Comparison of ENCODE assay signal across 18 cellular contexts in the genomic region with DNA sequence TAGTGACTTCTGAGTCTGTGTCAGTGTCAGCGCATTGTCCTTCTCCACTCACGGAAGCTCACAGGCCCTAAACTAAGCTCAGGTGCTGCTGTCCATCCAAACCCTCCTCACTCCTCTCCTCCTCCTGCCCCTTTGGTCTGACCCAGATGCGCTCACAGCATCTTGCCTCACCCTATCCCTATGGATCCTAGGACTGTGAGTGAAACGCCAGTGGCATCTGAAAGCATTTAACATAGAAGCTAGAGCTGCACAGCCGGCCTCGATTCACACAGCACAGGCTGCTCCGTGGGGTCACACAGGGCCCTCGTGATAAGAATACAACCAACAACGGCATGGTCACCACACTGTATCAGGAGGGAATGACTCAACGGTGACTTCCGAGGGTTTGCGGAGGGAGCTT.
A peak's percentile ranks its signal among the peaks of the same experiment; 100 is the strongest.
DNase-seq lines count a peak whose midpoint lies in the region; ATAC-seq and TF ChIP-seq lines count a peak whose summit lies in the region.
"Had no signal": no experiment of that assay in that cellular context is flagged by ENCODE, and none has a peak within 500 bp of the region (broad histone marks: within the 10 kb centered on the region; RNA-seq: fewer than 3 reads in every experiment).

No MANE protein-coding gene starts in this region.

- no peak overlapping the region for H3K9ac ChIP-seq in neuronal stem cell (ENCODE audit: low read depth, low read length, poor library complexity)
- H3K9ac ChIP-seq: BLaER1 treated with 17β-estradiol and CSF1 and Interleukin-3, amounts not matched to agents 10 nM and 100 nM had no signal

- H2BK5ac ChIP-seq in neuronal stem cell (ENCODE audit: low read length) = no peak overlapping the region

- ATAC-seq in sciatic nerve (no peak), upper lobe of right lung (no peak), GM21390 (IDR thresholded peaks at IDR 0.05; ENCODE audit: unreplicated experiment) (no peak)
- ATAC-seq: A549; CD8-positive, alpha-beta T cell had no signal

- no peak overlapping the region for H4K8ac ChIP-seq in neuronal stem cell (ENCODE audit: low read depth, low read length)

- no peak overlapping the region for H3K4me2 ChIP-seq in neuronal stem cell (ENCODE audit: insufficient read depth, low read length, poor library complexity, severe bottlenecking)
- H3K4me2 ChIP-seq: A549; BLaER1 treated with 17β-estradiol and CSF1 and Interleukin-3, amounts not matched to agents 10 nM and 100 nM had no signal

- no peak overlapping the region for H3K4ac ChIP-seq in neuronal stem cell (ENCODE audit: low read length)

- TF ChIP-seq CTCF in WERI-Rb-1 (IDR thresholded peaks at IDR 0.05; ENCODE audit: low read depth, low read length) = no peak
- TF ChIP-seq CTCF in upper lobe of right lung (IDR thresholded peaks at IDR 0.05) = no peak

- H3K4me1 ChIP-seq in neuronal stem cell (ENCODE audit: control insufficient read depth in 2 of 2, insufficient read depth in 1 of 2, low read depth in 1 of 2, low read length in 2 of 2) = no peaks in the 10 kb centered on the region
- no peaks in the 10 kb centered on the region for H3K4me1 ChIP-seq in upper lobe of right lung
- H3K4me1 ChIP-seq: A549, Caco-2 had no signal

- H3K18ac ChIP-seq in neuronal stem cell (ENCODE audit: low read length) = peak overlapping the region; percentile 23

- no peak overlapping the region for H4K91ac ChIP-seq in neuronal stem cell (ENCODE audit: low read depth, low read length, poor library complexity)

- H3K9me3 ChIP-seq in WERI-Rb-1 (ENCODE audit: severe bottlenecking) (peaks cover 20% of the 10 kb centered on the region), neuronal stem cell (replicated peaks in 1 of 2; ENCODE audit: control insufficient read depth in 2 of 2, insufficient read depth in 1 of 2, low read depth in 1 of 2, low read length in 2 of 2) (peaks cover 0 to 10% of the 10 kb centered on the region in 2 donors), upper lobe of right lung (no peaks in the 10 kb centered on the region)
- H3K9me3 ChIP-seq: A549; BLaER1 treated with 17β-estradiol and CSF1 and Interleukin-3, amounts not matched to agents 10 nM and 100 nM; Caco-2 had no signal

- H3K4me3 ChIP-seq in WERI-Rb-1 (ENCODE audit: low read depth, low read length) (no peak overlapping the region), neuronal stem cell (ENCODE audit: low read length in 2 of 2) (no peak overlapping the region), upper lobe of right lung (no peak overlapping the region)
- H3K4me3 ChIP-seq: A549; BLaER1 treated with 17β-estradiol and CSF1 and Interleukin-3, amounts not matched to agents 10 nM and 100 nM had no signal

- H3K79me1 ChIP-seq in neuronal stem cell (ENCODE audit: low read depth, low read length) = no peaks in the 10 kb centered on the region

- H3K27ac ChIP-seq in WERI-Rb-1 (no peak overlapping the region), neuronal stem cell (replicated peaks; ENCODE audit: low read length) (no peak overlapping the region), upper lobe of right lung (no peak overlapping the region)
- H3K27ac ChIP-seq: 22Rv1; A549; BLaER1 treated with 17β-estradiol and CSF1 and Interleukin-3, amounts not matched to agents 10 nM and 100 nM; C4-2B had no signal

- H3K27me3 ChIP-seq in WERI-Rb-1 (ENCODE audit: insufficient read depth, low read depth, severe bottlenecking) (peaks cover 96% of the 10 kb centered on the region), neuronal stem cell (ENCODE audit: control insufficient read depth in 3 of 3, insufficient read depth in 3 of 3, low read depth in 1 of 3, low read length in 3 of 3) (no peaks in the 10 kb centered on the region), upper lobe of right lung (no peaks in the 10 kb centered on the region)

- H2AK5ac ChIP-seq in neuronal stem cell (ENCODE audit: low read depth, low read length) = no peak overlapping the region

- H3K14ac ChIP-seq in neuronal stem cell (ENCODE audit: low read length) = no peak overlapping the region

- peak overlapping the region; percentile 43 for H2BK12ac ChIP-seq in neuronal stem cell (ENCODE audit: low read length)

- no peak overlapping the region for H2AFZ ChIP-seq in neuronal stem cell (ENCODE audit: low read length)

- H2BK15ac ChIP-seq in neuronal stem cell (ENCODE audit: low read length) = peak overlapping the region; percentile 55

- peak; percentile 2 for DNase-seq in WERI-Rb-1
- DNase-seq in neuronal stem cell (ENCODE audit: low spot score) = no peak
- DNase-seq in sciatic nerve (ENCODE audit: low spot score) = peak; percentile 21
- DNase-seq in upper lobe of right lung = peak; percentile 35
- no peak for DNase-seq in T-helper 9 cell
- DNase-seq in GOT3 (lab: John Stamatoyannopoulos, UW) = no peak
- DNase-seq: AML-193; Caco-2; Calu3; CD4-positive, alpha-beta T cell; CD8-positive, alpha-beta T cell; DMS79 treated with DMSO at 0.1 percent for 48 hours; GF-D8 had no signal

- WGBS in neuronal stem cell (ENCODE audit: extremely low coverage in 2 of 2, insufficient read length in 2 of 2, insufficient replicate concordance in 1 of 2), 2 donors = no CpG with 5 or more reads among the region's 12 CpGs

- intact Hi-C loops in sciatic nerve (cut with DNase I) (no loop called here), upper lobe of right lung (cut with DNase I) (no loop called here)

- H3K36me3 ChIP-seq in WERI-Rb-1 (no peaks in the 10 kb centered on the region), neuronal stem cell (replicated peaks in 1 of 2; ENCODE audit: control insufficient read depth in 2 of 2, insufficient read depth in 2 of 2, low read length in 2 of 2) (no peaks in the 10 kb centered on the region), upper lobe of right lung (no peaks in the 10 kb centered on the region)
- H3K36me3 ChIP-seq: BLaER1 treated with 17β-estradiol and CSF1 and Interleukin-3, amounts not matched to agents 10 nM and 100 nM had no signal

- H3K23ac ChIP-seq in neuronal stem cell (ENCODE audit: low read depth, low read length, poor library complexity) = no peak overlapping the region

- no peak overlapping the region for H2BK120ac ChIP-seq in neuronal stem cell (ENCODE audit: low read depth, low read length)

Comparison
In these comparisons a context has a peak if more than half of its experiments do, and no peak if none do; other contexts are left out.
1. DNase-seq: peak in WERI-Rb-1 (single experiment), sciatic nerve (single experiment) and upper lobe of right lung (single experiment); none in neuronal stem cell (single experiment), T-helper 9 cell (single experiment) and GOT3 (single experiment).